In the genomic region with DNA sequence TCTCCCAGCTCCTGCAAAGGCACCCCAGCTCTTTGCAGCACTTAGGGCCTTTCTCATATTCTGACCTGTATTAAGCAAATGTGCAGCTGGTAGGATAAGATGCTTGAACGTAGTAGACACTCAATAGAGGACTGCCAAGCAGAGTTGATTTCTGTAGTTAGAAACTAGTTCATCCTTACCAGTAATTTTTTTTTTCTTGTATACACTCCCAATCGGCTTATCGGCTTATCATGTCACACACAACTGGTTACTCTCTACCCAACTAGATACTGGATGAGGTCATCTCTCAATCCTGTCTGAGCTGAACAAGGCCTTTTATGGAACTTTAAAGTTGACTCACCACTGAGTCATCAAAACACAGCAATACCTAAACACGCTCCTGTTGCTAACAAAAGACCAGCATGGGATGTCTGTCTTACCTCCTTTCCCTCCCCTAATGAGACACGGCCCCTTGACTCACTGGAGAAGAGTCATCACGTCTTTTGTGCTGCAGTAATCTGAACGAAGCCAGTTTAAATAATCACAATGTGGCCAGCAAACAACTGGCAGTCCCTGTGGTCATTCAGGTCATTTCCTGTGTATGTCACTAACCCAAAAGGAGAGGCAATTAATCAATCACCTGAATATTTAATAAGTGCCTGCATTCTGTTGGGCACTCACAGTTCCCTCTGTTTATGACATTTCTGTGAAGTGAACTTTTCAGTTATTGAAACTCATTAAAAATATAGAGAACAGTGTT, we compare ENCODE assay signal across 9 cellular contexts. TPM values are rescaled to one million over a fixed set of nuclear protein-coding genes. Genes with fewer than 3 reads are reported as not detected.
DNase-seq lines count a peak whose midpoint lies in the region; ATAC-seq, FAIRE-seq and TF ChIP-seq lines count a peak whose summit lies in the region.
"Had no signal": no experiment of that assay in that cellular context is flagged by ENCODE, and none has a peak within 500 bp of the region (broad histone marks: within the 10 kb centered on the region; RNA-seq: fewer than 3 reads in every experiment).

No MANE protein-coding gene starts in this region.

- WGBS in spleen, 5 donors, result 50 to 71% (median 67%) methylated on average over 7 of the region's 7 CpGs

- FAIRE-seq in keratinocyte (lab: Jason Lieb, UNC), result peak; percentile 95

- ATAC-seq in T-cell (replicated peaks in 1 of 4), result peak; percentile 63 to 99 (median 94)

- H3K27ac Mint-ChIP-seq in T-cell, result peak overlapping the region; percentile 69 to 82
- H3K27ac Mint-ChIP-seq in MCF 10A (ENCODE audit: low read depth, unreplicated experiment), result peak overlapping the region; percentile 100

- H3K4me1 Mint-ChIP-seq in T-cell, result peaks cover 0 to 27% (median 18%) of the 10 kb centered on the region in 3 donors
- peaks cover 43% of the 10 kb centered on the region for H3K4me1 Mint-ChIP-seq in MCF 10A (ENCODE audit: insufficient read depth, unreplicated experiment)

- no peaks in the 10 kb centered on the region for H3K27me3 Mint-ChIP-seq in T-cell
- no peaks in the 10 kb centered on the region for H3K27me3 Mint-ChIP-seq in MCF 10A (ENCODE audit: insufficient read depth, unreplicated experiment)
- H3K27me3 Mint-ChIP-seq: naive B cell had no signal

- H3K36me3 Mint-ChIP-seq in T-cell (peaks cover 16% of the 10 kb centered on the region), MCF 10A (ENCODE audit: insufficient read depth, unreplicated experiment) (peaks cover 10% of the 10 kb centered on the region)

- H3K27me3 ChIP-seq in keratinocyte (ENCODE audit: control insufficient read depth, extremely low read depth, insufficient read depth, low read length), result no peaks in the 10 kb centered on the region
- H3K27me3 ChIP-seq in spleen (replicated peaks in 1 of 7), result no peaks in the 10 kb centered on the region

- H3K36me3 ChIP-seq in HEK293 (ENCODE audit: control insufficient read depth in 2 of 2, insufficient read depth in 1 of 2, low read length in 2 of 2), result no peaks in the 10 kb centered on the region
- H3K36me3 ChIP-seq in keratinocyte (ENCODE audit: control insufficient read depth in 2 of 2, extremely low read depth in 1 of 2, insufficient read depth in 2 of 2, low read length in 2 of 2), result no peaks in the 10 kb centered on the region
- no peaks in the 10 kb centered on the region for H3K36me3 ChIP-seq in spleen

- no peaks in the 10 kb centered on the region for H3K9me1 ChIP-seq in keratinocyte (ENCODE audit: control insufficient read depth, extremely low read depth, insufficient read depth, low read length)

- POLR2A ChIA-PET in HEK293 (lab: Yijun Ruan, JAX), result interaction anchor here (0.7 to 1.9 kb wide), 5 partner anchors 10 to 733 kb away, joined by 3 to 14 read pairs (median 4); a partner anchor contains a TSS
- POLR2A ChIA-PET in T-cell (lab: Charles Lee), result interaction anchor here in 1 of 2 donors (0.6 to 1.5 kb wide), 2 partner anchors 12 to 1146 kb away, joined by 4 to 5 read pairs; no protein-coding TSS in a partner anchor
- POLR2A ChIA-PET in MCF 10A (lab: Yijun Ruan, JAX), result interaction anchor here (0.6 to 10.7 kb wide), 18 partner anchors 9 to 748 kb away, joined by 3 to 214 read pairs (median 4); a partner anchor contains a TSS

- no peaks in the 10 kb centered on the region for H3K79me2 ChIP-seq in keratinocyte (ENCODE audit: control insufficient read depth, insufficient read depth, low read length)

- no peak overlapping the region for H3K4me3 Mint-ChIP-seq in T-cell
- no peak overlapping the region for H3K4me3 Mint-ChIP-seq in MCF 10A (ENCODE audit: unreplicated experiment)
- H3K4me3 Mint-ChIP-seq: naive B cell had no signal

- no peak overlapping the region for H2AFZ ChIP-seq in keratinocyte (ENCODE audit: control insufficient read depth, low read length)

- peak overlapping the region; percentile 80 for H3K9ac ChIP-seq in keratinocyte (ENCODE audit: control insufficient read depth, extremely low read depth, insufficient read depth, low read length)

- DNase-seq in GM12865 (ENCODE audit: low read depth) (peak; percentile 90), LoVo (ENCODE audit: low spot score) (peak; percentile 96), T-cell (peak in 3 of 34 experiments; percentile 14 to 16 (median 16)), MCF 10A (ENCODE audit: unreplicated experiment) (peak; percentile 99), keratinocyte (ENCODE audit: low read depth, low spot score) (peak; percentile 100), spleen (no peak)
- peak; percentile 16 to 64 for DNase-seq in stimulated activated CD4-positive, alpha-beta T cell treated with anti-CD3 and anti-CD28 coated beads, Interleukin-4, amount 100 ng/mL, for 4 hours
- DNase-seq: naive B cell had no signal

- CTCF ChIA-PET in HEK293 (lab: Yijun Ruan, JAX) (interaction anchor here (0.6 to 2.1 kb wide), 5 partner anchors 28 to 108 kb away, joined by 3 to 9 read pairs (median 3); no protein-coding TSS in a partner anchor), T-cell (lab: Charles Lee) (interaction anchor here in 1 of 2 donors (0.7 to 1.5 kb wide), 4 partner anchors 31 to 182 kb away, joined by 3 to 4 read pairs (median 4); no protein-coding TSS in a partner anchor), MCF 10A (lab: Yijun Ruan, JAX) (interaction anchor here (0.6 to 2.1 kb wide), 6 partner anchors 10 to 501 kb away, joined by 3 to 8 read pairs (median 6); no protein-coding TSS in a partner anchor)

- H4K20me1 ChIP-seq in keratinocyte (ENCODE audit: control insufficient read depth, extremely low read depth, insufficient read depth, low read length), result no peaks in the 10 kb centered on the region

- TF ChIP-seq POLR2A in spleen (IDR thresholded peaks at IDR 0.05), result no peak

- H3K4me3 ChIP-seq in GM12865 (ENCODE audit: low read depth, low read length) (peak overlapping the region; percentile 14), HEK293 (ENCODE audit: low read depth, low read length) (no peak overlapping the region), keratinocyte (ENCODE audit: control insufficient read depth in 2 of 3, extremely low read depth in 1 of 3, insufficient read depth in 2 of 3, low read depth in 1 of 3, low read length in 3 of 3) (peak overlapping the region in 1 of 3 experiments; percentile 15), spleen (no peak overlapping the region)

- H3K9me3 ChIP-seq in HEK293 (ENCODE audit: control insufficient read depth, insufficient read depth, low read depth, low read length) (no peaks in the 10 kb centered on the region), keratinocyte (ENCODE audit: control insufficient read depth, low read depth, low read length) (peaks cover under 1% of the 10 kb centered on the region), spleen (peaks cover 0 to 12% (median 10%) of the 10 kb centered on the region in 8 donors)

- dilution Hi-C loops in keratinocyte (cut with MboI; ENCODE audit: extremely low pct_ligation_motif_present, low sequenced_read_pairs), result no loop called here

- TF ChIP-seq CTCF in GM12865 (IDR thresholded peaks at IDR 0.05; ENCODE audit: insufficient read depth, low read depth, low read length, missing control alignments) (no peak), HEK293 (tag by site-specific recombination; IDR thresholded peaks at IDR 0.05) (no peak), MCF 10A (IDR thresholded peaks at IDR 0.05; ENCODE audit: unreplicated experiment) (no peak), keratinocyte (optimal IDR thresholded peaks at IDR 0.05 in 1 of 3, IDR thresholded peaks at IDR 0.05 in 1 of 3, conservative IDR thresholded peaks at IDR 0.05 in 1 of 3; ENCODE audit: extremely low read depth in 1 of 3, insufficient read depth in 2 of 3, low read length in 3 of 3) (no peak), spleen (IDR thresholded peaks at IDR 0.05 in 8 of 11, conservative IDR thresholded peaks at IDR 0.05 in 3 of 11) (no peak)

- H3K4me2 ChIP-seq in keratinocyte (ENCODE audit: control insufficient read depth, extremely low read depth, insufficient read depth, low read depth, low read length), result peak overlapping the region; percentile 72

- H3K27ac ChIP-seq in HEK293 (ENCODE audit: extremely low read depth, low read depth, low read length) (peak overlapping the region; percentile 66), keratinocyte (ENCODE audit: control insufficient read depth, insufficient read depth, low read length) (peak overlapping the region; percentile 95), spleen (no peak overlapping the region)

- H3K4me1 ChIP-seq in HEK293 (ENCODE audit: control insufficient read depth, insufficient read depth, low read length) (peaks cover 6% of the 10 kb centered on the region; the same call in 1 of the 2 replicates), keratinocyte (ENCODE audit: control insufficient read depth, extremely low read depth, insufficient read depth, low read length) (peaks cover 65% of the 10 kb centered on the region), spleen (peaks cover 0 to 32% (median 21%) of the 10 kb centered on the region in 6 donors)

- no TSS peak for BruUV-seq in MCF 10A (replicated peaks; lab: Mats Ljungman, UMichigan)

- intact Hi-C loops in MCF 10A (cut with micrococcal nuclease) (no loop called here), spleen (cut with DNase I; ENCODE audit: low total_unique reads) (no loop called here)

- H3K9me3 Mint-ChIP-seq in T-cell (peaks cover 0 to 15% (median 7%) of the 10 kb centered on the region in 3 donors), MCF 10A (ENCODE audit: unreplicated experiment) (peaks cover 15% of the 10 kb centered on the region)

TF ChIP-seq in HEK293, 187 proteins besides CTCF, POLR2A, EP300 and RAD21 (continues in another document):
- TF ChIP-seq ZNF184 (tag by site-specific recombination; IDR thresholded peaks at IDR 0.05), result peak; percentile 46; the same call in 1 of the 2 replicates
- TF ChIP-seq ZNF132 (tag by site-specific recombination; IDR thresholded peaks at IDR 0.05; ENCODE audit: borderline replicate concordance), result no peak
- TF ChIP-seq ZNF248 (tag by site-specific recombination; IDR thresholded peaks at IDR 0.05), result no peak
- TF ChIP-seq TCF7L2 (IDR thresholded peaks at IDR 0.05; ENCODE audit: borderline replicate concordance, low read depth, low read length), result 0 out of 2 replicates have a peak, but pooled peaks have one; percentile 15

RNA-seq across cellular contexts. Expression of a gene that starts 7.5 kb away (rescaled TPM):
- total RNA-seq in T-cell (10 to 100 TPM in 1 of 5 donors, 1 to 10 TPM in 4; 3.8 to 13.5 (median 6.2) TPM), MCF 10A (2022) (28.7 and 34.5 TPM in 2 replicates), spleen (10 to 100 TPM; 12.8 to 30.6 (median 16.9) TPM)
- polyA plus RNA-seq in keratinocyte (18.2 to 39.2 TPM (median 19.9 TPM) in 3 replicates), spleen (10 to 100 TPM in 2 of 3 donors, 1 to 10 TPM in 1; 6.3 to 11.7 (median 11.1) TPM)
- polyA plus RNA-seq in keratinocyte (2011; ENCODE audit: low read depth), result 169 TPM
- 8.5 and 15.1 TPM in 2 replicates for polyA plus RNA-seq in keratinocyte (2011; cell fraction: cytosol; rRNA removed)
- polyA plus RNA-seq in keratinocyte (2011; cell fraction: nucleus; rRNA removed), result 29.7 and 38.1 TPM in 2 replicates
- polyA plus RNA-seq in keratinocyte (2012; ENCODE audit: low replicate concordance), result 11.3 and 33.3 TPM in 2 replicates
- 3.1 to 33.5 TPM (median 19.8 TPM) in 3 replicates for polyA minus RNA-seq in keratinocyte
- polyA minus RNA-seq in keratinocyte (2011; cell fraction: cytosol; rRNA and poly(A)+ RNA removed), result 10.6 TPM
- polyA minus RNA-seq in keratinocyte (2011; cell fraction: nucleus; rRNA and poly(A)+ RNA removed), result 16.2 and 29.6 TPM in 2 replicates

Comparison
In these comparisons a context has a peak if more than half of its experiments do, and no peak if none do; other contexts are left out.
1. H3K27ac ChIP-seq: peak in HEK293 (single experiment) and keratinocyte (single experiment); none in spleen (0 of 8).